ENCODE assay signal across 1 cellular context in genomic region chr19:35061583-35062373, GRCh38.
TF ChIP-seq lines count a peak whose summit lies in the region.

No MANE protein-coding gene starts in this region.

TF ChIP-seq in IMR-90, 13 proteins besides CTCF, POLR2A, EP300 and RAD21:
- TF ChIP-seq, protein P1, sequence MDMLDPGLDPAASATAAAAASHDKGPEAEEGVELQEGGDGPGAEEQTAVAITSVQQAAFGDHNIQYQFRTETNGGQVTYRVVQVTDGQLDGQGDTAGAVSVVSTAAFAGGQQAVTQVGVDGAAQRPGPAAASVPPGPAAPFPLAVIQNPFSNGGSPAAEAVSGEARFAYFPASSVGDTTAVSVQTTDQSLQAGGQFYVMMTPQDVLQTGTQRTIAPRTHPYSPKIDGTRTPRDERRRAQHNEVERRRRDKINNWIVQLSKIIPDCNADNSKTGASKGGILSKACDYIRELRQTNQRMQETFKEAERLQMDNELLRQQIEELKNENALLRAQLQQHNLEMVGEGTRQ (IDR thresholded peaks at IDR 0.05; ENCODE audit: low read depth, low read length): no peak
- TF ChIP-seq MXI1 (IDR thresholded peaks at IDR 0.05; ENCODE audit: borderline replicate concordance, low read depth, low read length) (no peak), MAFK (IDR thresholded peaks at IDR 0.05; ENCODE audit: low read depth, low read length) (no peak), RCOR1 (IDR thresholded peaks at IDR 0.05; ENCODE audit: insufficient replicate concordance, low read length) (no peak)
